22 cellular contexts compared by ENCODE assay signal in the genomic region with DNA sequence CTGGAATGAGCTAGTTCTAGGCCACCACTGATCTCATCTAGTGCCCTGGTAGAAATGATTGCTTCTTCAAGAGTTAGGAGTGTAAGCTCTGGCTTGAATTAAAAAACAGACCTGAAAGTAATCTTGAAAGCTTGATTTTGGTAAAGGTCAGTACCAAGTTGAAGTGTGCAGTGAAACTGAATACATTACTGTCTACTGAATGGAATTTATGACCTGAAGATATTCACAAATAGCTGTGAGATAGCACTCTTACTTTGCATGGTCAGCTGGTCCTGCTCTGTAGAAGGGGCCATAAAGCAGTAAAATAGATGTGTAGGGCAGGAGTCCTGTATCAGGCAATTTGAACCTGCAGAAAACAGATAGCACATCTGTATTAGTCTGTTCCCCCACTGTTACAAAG.
DNase-seq lines count a peak whose midpoint lies in the region; ATAC-seq and TF ChIP-seq lines count a peak whose summit lies in the region.
"Had no signal": no experiment of that assay in that cellular context is flagged by ENCODE, and none has a peak within 500 bp of the region (broad histone marks: within the 10 kb centered on the region; RNA-seq: fewer than 3 reads in every experiment).

No MANE protein-coding gene starts in this region.

- ATAC-seq in GM18520 (IDR thresholded peaks at IDR 0.05; ENCODE audit: unreplicated experiment) (peak; percentile 65), GM21526 (IDR thresholded peaks at IDR 0.05; ENCODE audit: low FRiP score, unreplicated experiment) (peak; percentile 58), HG03025 (IDR thresholded peaks at IDR 0.05; ENCODE audit: low FRiP score, unreplicated experiment) (peak; percentile 50), HG03565 (IDR thresholded peaks at IDR 0.05; ENCODE audit: unreplicated experiment) (no peak)
- ATAC-seq: foreskin keratinocyte, HCT116 had no signal

- peak overlapping the region; percentile 36 for H3K27ac ChIP-seq in smooth muscle cell (ENCODE audit: low read depth)
- H3K27ac ChIP-seq: foreskin keratinocyte, upper lobe of right lung had no signal

- no peak overlapping the region for H2AFZ ChIP-seq in smooth muscle cell (ENCODE audit: low read depth)

- H3K9ac ChIP-seq in smooth muscle cell (ENCODE audit: low read depth): no peak overlapping the region

- peak overlapping the region; percentile 50 for H3K4me2 ChIP-seq in smooth muscle cell

- peaks cover 16% of the 10 kb centered on the region for H3K4me1 ChIP-seq in smooth muscle cell (ENCODE audit: low read depth)

- peaks cover 7% of the 10 kb centered on the region for H3F3A ChIP-seq in smooth muscle cell (ENCODE audit: low read depth)

- no peak for TF ChIP-seq CTCF in smooth muscle cell (IDR thresholded peaks at IDR 0.05; ENCODE audit: borderline replicate concordance, insufficient read depth, poor library complexity, severe bottlenecking)

- no peaks in the 10 kb centered on the region for H3K79me2 ChIP-seq in smooth muscle cell (ENCODE audit: low read depth)

- H4K20me1 ChIP-seq in smooth muscle cell (ENCODE audit: low read depth): no peaks in the 10 kb centered on the region

- no peaks in the 10 kb centered on the region for H3K27me3 ChIP-seq in smooth muscle cell (ENCODE audit: low read depth)
- H3K27me3 ChIP-seq: foreskin keratinocyte, upper lobe of right lung had no signal

- no peak overlapping the region for H3K4me3 ChIP-seq in smooth muscle cell
- H3K4me3 ChIP-seq: lung, upper lobe of right lung had no signal

- H3K9me3 ChIP-seq in smooth muscle cell (replicated peaks; ENCODE audit: low read depth): no peaks in the 10 kb centered on the region
- H3K9me3 ChIP-seq: upper lobe of right lung had no signal

- no peaks in the 10 kb centered on the region for H3K36me3 ChIP-seq in smooth muscle cell (ENCODE audit: low read depth)
- H3K36me3 ChIP-seq: upper lobe of right lung had no signal

- no peak for DNase-seq in smooth muscle cell (lab: John Stamatoyannopoulos, UW; ENCODE audit: unreplicated experiment)
- no peak for DNase-seq in NCI-H748 treated with DMSO at 0.1 percent for 48 hours (lab: John Stamatoyannopoulos, UW)
- no peak for DNase-seq in NCI-H446 (lab: John Stamatoyannopoulos, UW)
- DNase-seq: activated CD8-positive, alpha-beta memory T cell treated with anti-CD3 and anti-CD28 coated beads for 24 hours; activated naive CD4-positive, alpha-beta T cell treated with anti-CD3 and anti-CD28 coated beads for 36 hours; activated T-cell treated with anti-CD3 and anti-CD28 coated beads, Interleukin-2, amount 50 U/mL, for 48 hours; anterior cingulate cortex; CD8-positive, alpha-beta memory T cell; central memory CD4-positive, alpha-beta T cell; foreskin keratinocyte; GF-D8; NCI-H1417; NCI-H2171; NCI-H69; stimulated activated CD4-positive, alpha-beta T cell treated with anti-CD3 and anti-CD28 coated beads, Interleukin-4, amount 100 ng/mL, for 24 hours; upper lobe of right lung had no signal
